In genomic region chr1:205243355-205244191, GRCh38 we compare ENCODE assay signal across 12 cellular contexts.
"Had no signal": no experiment of that assay in that cellular context is flagged by ENCODE, and none has a peak within 500 bp of the region (broad histone marks: within the 10 kb centered on the region; RNA-seq: fewer than 3 reads in every experiment).

No MANE protein-coding gene starts in this region.

- DNase-seq: activated CD4-positive, alpha-beta T cell treated with anti-CD3 and anti-CD28 coated beads for 4 hours; activated CD8-positive, alpha-beta memory T cell treated with anti-CD3 and anti-CD28 coated beads, Interleukin-2, amount 50 U/mL, for 48 hours; activated CD8-positive, alpha-beta T cell treated with anti-CD3 and anti-CD28 coated beads, Interleukin-2, amount 10 ng/mL, durations not matched to agents 7 days and 5 days; activated naive CD4-positive, alpha-beta T cell treated with anti-CD3 and anti-CD28 coated beads, Interleukin-2, amount 10 ng/mL, durations not matched to agents 7 days and 5 days; adrenal gland; central memory CD4-positive, alpha-beta T cell; mesendoderm; stimulated activated CD4-positive, alpha-beta T cell treated with anti-CD3 and anti-CD28 coated beads, Interleukin-4, amount 100 ng/mL, for 1 hour; stomach; T-helper 9 cell had no signal

- H3K36me3 ChIP-seq: adrenal gland had no signal

- H3K27ac ChIP-seq: adrenal gland, hepatocyte, stomach, tibial artery had no signal

- H3K27me3 ChIP-seq: adrenal gland, hepatocyte, stomach, tibial artery had no signal

- H3K4me3 ChIP-seq: adrenal gland, hepatocyte, stomach, tibial artery had no signal

- ATAC-seq: activated CD8-positive, alpha-beta T cell treated with anti-CD3 and anti-CD28 coated beads, Interleukin-2, amount 10 ng/mL, durations not matched to agents 7 days and 5 days had no signal

- H2AFZ ChIP-seq: hepatocyte had no signal

- H3K4me2 ChIP-seq: hepatocyte had no signal

- H3K9me3 ChIP-seq: adrenal gland, stomach, tibial artery had no signal

- H3K79me2 ChIP-seq: hepatocyte had no signal
